In genomic region chr22:28741758-28742561, GRCh38 we compare ENCODE assay signal across 8 cellular contexts. TPM values are rescaled to one million over a fixed set of nuclear protein-coding genes. Genes with fewer than 3 reads are reported as not detected.
DNase-seq lines count a peak whose midpoint lies in the region; ATAC-seq, FAIRE-seq and TF ChIP-seq lines count a peak whose summit lies in the region.

TSS of gene CHEK2 (minus strand) at chr22:28741820. CDS start at chr22:28734721, 7,099 bp downstream.
TSS of gene HSCB (plus strand) at chr22:28742039. CDS start at chr22:28742096, 57 bp downstream.

- 1% methylated on average over 56 of the region's 56 CpGs for WGBS in heart right ventricle, 2 donors
- WGBS in upper lobe of left lung, 2 donors, result 1% methylated on average over 26 to 48 of the region's 56 CpGs

- TF ChIP-seq CTCF in heart right ventricle (IDR thresholded peaks at IDR 0.05) (peak in 3 of 9 donors; percentile 5 to 32 (median 20)), upper lobe of left lung (IDR thresholded peaks at IDR 0.05) (peak in 1 of 6 experiments; percentile 15)

- H3K36me3 ChIP-seq in heart right ventricle, result peaks cover 0 to 39% (median 26%) of the 10 kb centered on the region in 9 donors
- peaks cover 7 to 34% (median 24%) of the 10 kb centered on the region in 4 donors for H3K36me3 ChIP-seq in upper lobe of left lung

- DNase-seq in GM12892 (ENCODE audit: insufficient read length) (peak; percentile 88), NCI-H146 (lab: John Stamatoyannopoulos, UW) (peak; percentile 97), T-helper 1 cell (peak; percentile 92 to 99 (median 95)), amniotic stem cell (lab: John Stamatoyannopoulos, UW) (peak; percentile 98), heart right ventricle (peak; percentile 97 to 99), posterior cingulate gyrus (peak; percentile 95 to 100 (median 98)), upper lobe of left lung (peak; percentile 91 to 99)

- TF ChIP-seq EP300 in upper lobe of left lung (IDR thresholded peaks at IDR 0.05), result no peak

- peak within 1 kb of the TSS; percentile 69 to 100 (median 80) for H3K4me3 ChIP-seq in heart right ventricle
- H3K4me3 ChIP-seq in upper lobe of left lung, result peak within 1 kb of the TSS; percentile 50 to 99 (median 82)

- TF ChIP-seq POLR2A in GM12892 (IDR thresholded peaks at IDR 0.05; ENCODE audit: low read depth, low read length), result peak; percentile 80
- peak; percentile 39 to 88 (median 68) for TF ChIP-seq POLR2A in upper lobe of left lung (IDR thresholded peaks at IDR 0.05)

- intact Hi-C loops in heart right ventricle (cut with DNase I), result loop anchor here in 4 of 10 donors (1.0 to 10.0 kb wide), 5 partner anchors 31 to 137 kb away; partner anchors contain the start of genes CCDC117 (in 2 of the 4), TTC28 (in 1 of the 4) and XBP1 (in 1 of the 4)
- intact Hi-C loops in posterior cingulate gyrus (cut with DNase I), result loop anchor here (1.0 to 5.0 kb wide), 2 partner anchors 30 to 60 kb away; partner anchors contain the start of gene CCDC117

- ATAC-seq in HG02852 (IDR thresholded peaks at IDR 0.05; ENCODE audit: unreplicated experiment), result peak; percentile 89
- peak; percentile 98 to 99 (median 99) for ATAC-seq in heart right ventricle
- peak; percentile 99 for ATAC-seq in upper lobe of left lung (ENCODE audit: low FRiP score in 2 of 2)

- H3K4me1 ChIP-seq in heart right ventricle (peaks cover 3 to 22% (median 14%) of the 10 kb centered on the region in 9 donors), upper lobe of left lung (peaks cover 8 to 14% (median 12%) of the 10 kb centered on the region in 4 donors)

- H3K9me3 ChIP-seq in heart right ventricle (no peaks in the 10 kb centered on the region), upper lobe of left lung (no peaks in the 10 kb centered on the region)

- H3K27me3 ChIP-seq in heart right ventricle (no peaks in the 10 kb centered on the region), upper lobe of left lung (no peaks in the 10 kb centered on the region)

- H3K27ac ChIP-seq in heart right ventricle (peak within 1 kb of the TSS; percentile 91 to 100 (median 98)), upper lobe of left lung (peak within 1 kb of the TSS; percentile 94 to 100 (median 96))

- peak; percentile 99 for FAIRE-seq in GM12892 (lab: Jason Lieb, UNC)

RNA-seq across cellular contexts. Expression of gene CHEK2, which starts in this region (rescaled TPM):
- 21.5 TPM for polyA plus RNA-seq in GM12892 (2012; ENCODE audit: missing spikeins)
- total RNA-seq in heart right ventricle (1 to 10 TPM in 7 of 10 donors, under 1 TPM in 3; 0.74 to 8.0 (median 1.6) TPM), upper lobe of left lung (10 to 100 TPM in 3 of 6 donors, 1 to 10 TPM in 3; 5.6 to 14.7 (median 9.7) TPM)
- polyA plus RNA-seq in heart right ventricle, result 1 to 10 TPM; 2.8 to 6.1 TPM

RNA-seq across cellular contexts. Expression of gene HSCB, which starts in this region (rescaled TPM):
- polyA plus RNA-seq in GM12892 (2012; ENCODE audit: missing spikeins), result 22.6 TPM
- total RNA-seq in heart right ventricle, result 10 to 100 TPM in 3 of 10 donors, 1 to 10 TPM in 7; 7.1 to 13.8 (median 8.7) TPM
- polyA plus RNA-seq in heart right ventricle, result 10 to 100 TPM; 15.0 to 16.8 TPM
- total RNA-seq in upper lobe of left lung, result 10 to 100 TPM in 5 of 6 donors, 1 to 10 TPM in 1; 9.7 to 29.3 (median 12.3) TPM

Comparison
In these comparisons a context has a peak if more than half of its experiments do, and no peak if none do; other contexts are left out.
1. Peak in every context shown above with its lines: DNase-seq, ATAC-seq, H3K4me3 ChIP-seq and H3K27ac ChIP-seq.